ENCODE assay signal across 18 cellular contexts in the genomic region with DNA sequence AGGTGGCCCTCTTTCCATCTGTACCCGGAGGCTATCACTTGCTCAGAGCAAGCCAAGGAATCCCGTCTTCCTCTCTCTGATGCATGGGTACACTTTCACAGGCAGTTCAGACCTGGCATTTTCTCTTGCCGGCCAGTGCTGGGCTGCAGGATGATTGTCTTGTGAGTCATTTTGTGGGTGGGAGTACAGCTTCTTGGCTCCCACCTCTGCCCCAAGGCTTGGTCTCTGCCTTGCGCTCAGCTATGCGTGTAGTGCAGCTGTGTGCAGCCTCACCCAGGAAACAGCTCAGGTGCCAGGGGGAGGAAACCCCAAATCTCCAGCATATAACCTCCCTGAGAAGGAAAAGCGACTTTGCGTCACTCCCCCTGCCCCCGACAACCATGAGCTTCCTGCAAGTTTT. TPM values are rescaled to one million over a fixed set of nuclear protein-coding genes. Genes with fewer than 3 reads are reported as not detected.
DNase-seq lines count a peak whose midpoint lies in the region; ATAC-seq and TF ChIP-seq lines count a peak whose summit lies in the region.
"Had no signal": no experiment of that assay in that cellular context is flagged by ENCODE, and none has a peak within 500 bp of the region (broad histone marks: within the 10 kb centered on the region; RNA-seq: fewer than 3 reads in every experiment).

No MANE protein-coding gene starts in this region.

- CTCF ChIA-PET in mammary epithelial cell (lab: Charles Lee; ENCODE audit: low non-redundant PET): no interaction called here

- no TSS peak for BruUV-seq in mammary epithelial cell (replicated peaks; lab: Mats Ljungman, UMichigan)

- intact Hi-C loops in mammary epithelial cell (cut with micrococcal nuclease): loop anchor here (1.0 to 5.0 kb wide), 3 partner anchors 187 to 793 kb away; partner anchors contain the start of genes CEP104 and DFFB

- dilution Hi-C loops in mammary epithelial cell (cut with HindIII; ENCODE audit: low sequenced_read_pairs): no loop called here

- H3K27me3 ChIP-seq in BLaER1 (peaks cover 44% of the 10 kb centered on the region), mammary epithelial cell (ENCODE audit: insufficient read depth, low read length) (no peaks in the 10 kb centered on the region)

- H3K27ac ChIP-seq in BLaER1 (no peak overlapping the region), mammary epithelial cell (ENCODE audit: insufficient read depth, low read depth, low read length) (peak overlapping the region; percentile 75)
- H3K27ac ChIP-seq: heart left ventricle, lower lobe of right lung, thoracic aorta had no signal

- peaks cover 28% of the 10 kb centered on the region for H4K20me1 ChIP-seq in BLaER1
- H4K20me1 ChIP-seq in mammary epithelial cell (ENCODE audit: insufficient read depth, low read length): no peaks in the 10 kb centered on the region

- H3K4me2 ChIP-seq in BLaER1 (peak overlapping the region; percentile 56), mammary epithelial cell (ENCODE audit: insufficient read depth, low read depth, low read length) (peak overlapping the region; percentile 60)

- ATAC-seq in HG03571 (IDR thresholded peaks at IDR 0.05; ENCODE audit: unreplicated experiment): no peak
- ATAC-seq: heart left ventricle, lower lobe of right lung, natural killer cell, SK-N-SH treated with all-trans-retinoic acid at 6 μM for 48 hours had no signal

- no peaks in the 10 kb centered on the region for H3K79me2 ChIP-seq in mammary epithelial cell (ENCODE audit: insufficient read depth, low read length)

- H3K4me3 ChIP-seq in BLaER1: no peak overlapping the region
- H3K4me3 ChIP-seq in mammary epithelial cell (replicated peaks in 1 of 3; ENCODE audit: insufficient read depth in 1 of 3, low read depth in 2 of 3, low read length in 3 of 3): no peak overlapping the region
- H3K4me3 ChIP-seq: heart left ventricle, lower lobe of right lung, thoracic aorta had no signal

- in situ Hi-C loops in mammary epithelial cell (cut with MboI; ENCODE audit: low sequenced_read_pairs in 2 of 2): loop anchor here (10.0 to 25.0 kb wide), 2 partner anchors 174 to 1087 kb away; no protein-coding TSS in a partner anchor

- H3K4me1 ChIP-seq in BLaER1 (peaks cover 39% of the 10 kb centered on the region), mammary epithelial cell (ENCODE audit: insufficient read depth, low read length) (peaks cover 40% of the 10 kb centered on the region)

- H3K9ac ChIP-seq in BLaER1 (no peak overlapping the region), mammary epithelial cell (ENCODE audit: insufficient read depth, low read length) (no peak overlapping the region)

- DNase-seq in LoVo (ENCODE audit: low spot score) (peak; percentile 22), mammary epithelial cell (peak; percentile 92), kidney tubule cell (ENCODE audit: low spot score) (peak; percentile 97), RKO (ENCODE audit: low spot score) (no peak), HUDEP-2 (lab: John Stamatoyannopoulos, UW; ENCODE audit: unreplicated experiment in 76 of 76) (no peak)
- DNase-seq in activated CD8-positive, alpha-beta memory T cell treated with anti-CD3 and anti-CD28 coated beads, Interleukin-2, amount 50 U/mL, for 48 hours: no peak
- DNase-seq: activated CD4-positive, alpha-beta memory T cell treated with anti-CD3 and anti-CD28 coated beads for 36 hours; lower lobe of right lung; natural killer cell; NCI-H1417 treated with DMSO at 0.1 percent for 48 hours; NCI-H226 had no signal

- WGBS in mammary epithelial cell (ENCODE audit: low coverage, missing lambda C conversion rate): under 1% methylated on average over 8 of the region's 8 CpGs

- H3K9me3 ChIP-seq in BLaER1 (no peaks in the 10 kb centered on the region), mammary epithelial cell (replicated peaks; ENCODE audit: insufficient read depth, low read length) (no peaks in the 10 kb centered on the region)
- H3K9me3 ChIP-seq: heart left ventricle, lower lobe of right lung, thoracic aorta had no signal

- H2AFZ ChIP-seq in mammary epithelial cell (ENCODE audit: low read depth, low read length): peak overlapping the region; percentile 38

- H3K36me3 ChIP-seq in BLaER1 (no peaks in the 10 kb centered on the region), mammary epithelial cell (ENCODE audit: insufficient read depth, low read length) (no peaks in the 10 kb centered on the region)
- H3K36me3 ChIP-seq: heart left ventricle, lower lobe of right lung, thoracic aorta had no signal

- no peak for TF ChIP-seq CTCF in mammary epithelial cell (conservative IDR thresholded peaks at IDR 0.05 in 1 of 2, IDR thresholded peaks at IDR 0.05 in 1 of 2; ENCODE audit: extremely low read depth in 1 of 2, insufficient read depth in 1 of 2, low read depth in 1 of 2, low read length in 2 of 2)

RNA-seq across cellular contexts. Expression of gene AJAP1, which starts 3.9 kb away (rescaled TPM):
- 1 to 10 TPM; 5.0 to 7.4 TPM for total RNA-seq in mammary epithelial cell
- 3.0 TPM for polyA plus RNA-seq in mammary epithelial cell
- polyA minus RNA-seq in mammary epithelial cell: 7.5 TPM
- total RNA-seq: activated CD4-positive, alpha-beta memory T cell treated with anti-CD3 and anti-CD28 coated beads for 36 hours; natural killer cell; pulmonary artery endothelial cell had no signal
- polyA plus RNA-seq: IgD-negative memory B cell had no signal

Comparison
In these comparisons a context has a peak if more than half of its experiments do, and no peak if none do; other contexts are left out.
1. DNase-seq: peak in LoVo (single experiment), mammary epithelial cell (single experiment) and kidney tubule cell (single experiment); none in RKO (single experiment), activated CD8-positive, alpha-beta memory T cell treated with anti-CD3 and anti-CD28 coated beads, Interleukin-2, amount 50 U/mL, for 48 hours (single experiment) and HUDEP-2 (0 of 76).